ENCODE assay signal across 1 cellular context in the genomic region with DNA sequence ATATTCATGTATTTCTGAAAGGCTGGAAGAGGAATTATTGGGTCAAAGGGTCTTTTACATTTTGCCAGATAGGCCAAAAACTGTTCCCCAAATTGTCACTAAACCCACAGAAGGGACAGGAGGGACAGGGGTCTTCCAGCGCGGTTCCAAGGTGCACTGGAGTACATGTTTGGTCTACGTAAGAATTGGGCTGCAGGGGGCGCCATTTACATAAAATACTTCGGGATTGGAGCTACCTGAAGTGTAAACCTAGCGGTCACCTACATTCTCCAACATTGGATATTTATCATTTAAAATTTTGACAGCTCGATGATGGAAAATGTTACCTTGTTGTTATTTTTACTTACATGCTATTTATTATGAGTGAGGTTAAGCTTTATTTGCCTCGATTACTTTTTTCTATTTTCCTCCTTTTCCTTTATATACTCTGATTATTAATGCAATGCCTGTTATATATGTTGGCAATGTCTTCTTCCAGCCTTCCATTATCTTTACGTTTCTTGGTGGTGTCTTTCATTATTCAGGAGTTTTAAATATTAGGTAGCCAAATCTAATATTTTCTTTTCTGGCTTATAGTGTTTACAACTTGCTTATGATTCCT.
TF ChIP-seq lines count a peak whose summit lies in the region.

No MANE protein-coding gene starts in this region.

TF ChIP-seq in GM23338, 12 proteins besides CTCF, POLR2A, EP300 and RAD21 (continued from another document):
- TF ChIP-seq, protein P1, sequence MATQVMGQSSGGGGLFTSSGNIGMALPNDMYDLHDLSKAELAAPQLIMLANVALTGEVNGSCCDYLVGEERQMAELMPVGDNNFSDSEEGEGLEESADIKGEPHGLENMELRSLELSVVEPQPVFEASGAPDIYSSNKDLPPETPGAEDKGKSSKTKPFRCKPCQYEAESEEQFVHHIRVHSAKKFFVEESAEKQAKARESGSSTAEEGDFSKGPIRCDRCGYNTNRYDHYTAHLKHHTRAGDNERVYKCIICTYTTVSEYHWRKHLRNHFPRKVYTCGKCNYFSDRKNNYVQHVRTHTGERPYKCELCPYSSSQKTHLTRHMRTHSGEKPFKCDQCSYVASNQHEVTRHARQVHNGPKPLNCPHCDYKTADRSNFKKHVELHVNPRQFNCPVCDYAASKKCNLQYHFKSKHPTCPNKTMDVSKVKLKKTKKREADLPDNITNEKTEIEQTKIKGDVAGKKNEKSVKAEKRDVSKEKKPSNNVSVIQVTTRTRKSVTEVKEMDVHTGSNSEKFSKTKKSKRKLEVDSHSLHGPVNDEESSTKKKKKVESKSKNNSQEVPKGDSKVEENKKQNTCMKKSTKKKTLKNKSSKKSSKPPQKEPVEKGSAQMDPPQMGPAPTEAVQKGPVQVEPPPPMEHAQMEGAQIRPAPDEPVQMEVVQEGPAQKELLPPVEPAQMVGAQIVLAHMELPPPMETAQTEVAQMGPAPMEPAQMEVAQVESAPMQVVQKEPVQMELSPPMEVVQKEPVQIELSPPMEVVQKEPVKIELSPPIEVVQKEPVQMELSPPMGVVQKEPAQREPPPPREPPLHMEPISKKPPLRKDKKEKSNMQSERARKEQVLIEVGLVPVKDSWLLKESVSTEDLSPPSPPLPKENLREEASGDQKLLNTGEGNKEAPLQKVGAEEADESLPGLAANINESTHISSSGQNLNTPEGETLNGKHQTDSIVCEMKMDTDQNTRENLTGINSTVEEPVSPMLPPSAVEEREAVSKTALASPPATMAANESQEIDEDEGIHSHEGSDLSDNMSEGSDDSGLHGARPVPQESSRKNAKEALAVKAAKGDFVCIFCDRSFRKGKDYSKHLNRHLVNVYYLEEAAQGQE (IDR thresholded peaks at IDR 0.05; ENCODE audit: unreplicated experiment), result no peak
- TF ChIP-seq POLR2AphosphoS5 (IDR thresholded peaks at IDR 0.05; ENCODE audit: low read depth) (no peak), EZH2phosphoT487 (IDR thresholded peaks at IDR 0.05; ENCODE audit: unreplicated experiment) (no peak)
